1 cellular context compared by ENCODE assay signal in the genomic region with DNA sequence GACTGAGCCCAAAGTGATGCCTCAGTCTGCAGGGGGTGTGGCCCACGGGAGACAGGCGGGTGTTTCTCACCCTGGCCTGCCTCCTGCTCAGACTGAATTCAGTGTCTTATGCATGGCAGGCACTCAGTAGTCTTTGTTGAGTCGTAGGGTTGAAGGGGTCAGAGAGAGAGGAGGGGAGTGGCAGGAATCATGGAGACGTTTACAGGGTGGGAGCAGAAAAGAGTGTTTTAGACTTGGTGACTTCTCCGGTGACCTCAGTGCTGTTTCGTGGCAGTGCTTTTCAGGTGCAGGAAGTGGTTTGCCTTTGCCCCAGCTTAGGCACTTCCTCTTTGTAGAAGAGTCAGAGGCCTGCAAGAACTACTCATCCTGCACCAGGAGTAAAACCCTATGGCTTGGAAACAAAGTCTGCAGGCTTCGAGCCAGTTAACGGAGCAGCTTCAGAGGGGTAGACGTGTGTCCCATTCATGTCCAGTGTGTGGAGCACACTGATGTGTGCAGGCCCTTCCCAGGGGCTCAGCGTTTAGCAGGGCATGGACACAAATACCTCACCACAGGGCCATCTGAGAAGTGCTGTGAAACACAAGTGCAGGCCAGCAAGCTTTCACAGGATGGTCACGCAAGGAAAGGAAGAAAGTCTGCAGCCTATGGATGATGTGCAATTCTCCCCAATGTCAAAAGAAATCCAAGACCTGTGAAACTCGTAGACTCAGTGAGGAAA.
A peak's percentile ranks its signal among the peaks of the same experiment; 100 is the strongest.
TF ChIP-seq lines count a peak whose summit lies in the region.

No MANE protein-coding gene starts in this region.

TF ChIP-seq in GM12878, 131 proteins besides CTCF, POLR2A, EP300 and RAD21 (continued from another document):
- TF ChIP-seq, protein P1, sequence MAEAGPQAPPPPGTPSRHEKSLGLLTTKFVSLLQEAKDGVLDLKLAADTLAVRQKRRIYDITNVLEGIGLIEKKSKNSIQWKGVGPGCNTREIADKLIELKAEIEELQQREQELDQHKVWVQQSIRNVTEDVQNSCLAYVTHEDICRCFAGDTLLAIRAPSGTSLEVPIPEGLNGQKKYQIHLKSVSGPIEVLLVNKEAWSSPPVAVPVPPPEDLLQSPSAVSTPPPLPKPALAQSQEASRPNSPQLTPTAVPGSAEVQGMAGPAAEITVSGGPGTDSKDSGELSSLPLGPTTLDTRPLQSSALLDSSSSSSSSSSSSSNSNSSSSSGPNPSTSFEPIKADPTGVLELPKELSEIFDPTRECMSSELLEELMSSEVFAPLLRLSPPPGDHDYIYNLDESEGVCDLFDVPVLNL (IDR thresholded peaks at IDR 0.05; ENCODE audit: low read depth, low read length) = no peak
- TF ChIP-seq STAT3 (IDR thresholded peaks at IDR 0.05; ENCODE audit: low read depth, low read length) (no peak), BACH1 (IDR thresholded peaks at IDR 0.05; ENCODE audit: borderline replicate concordance) (no peak), HCFC1 (IDR thresholded peaks at IDR 0.05; ENCODE audit: low read length) (no peak), NFYA (IDR thresholded peaks at IDR 0.05; ENCODE audit: borderline replicate concordance, low read depth, low read length) (no peak), CBFB (IDR thresholded peaks at IDR 0.05; ENCODE audit: low read depth) (peak; percentile 82), ZZZ3 (IDR thresholded peaks at IDR 0.05; ENCODE audit: control insufficient read depth, insufficient read length, low read depth) (no peak), HDAC2 (IDR thresholded peaks at IDR 0.05) (no peak), PAX5 (IDR thresholded peaks at IDR 0.05; ENCODE audit: borderline replicate concordance, low read depth, low read length) (peak; percentile 45; the same call in 1 of the 2 replicates), BRCA1 (IDR thresholded peaks at IDR 0.05; ENCODE audit: low read depth, low read length) (no peak), CBX5 (IDR thresholded peaks at IDR 0.05; ENCODE audit: low read depth) (no peak), ZNF622 (IDR thresholded peaks at IDR 0.05) (no peak)
- TF ChIP-seq, protein P2, sequence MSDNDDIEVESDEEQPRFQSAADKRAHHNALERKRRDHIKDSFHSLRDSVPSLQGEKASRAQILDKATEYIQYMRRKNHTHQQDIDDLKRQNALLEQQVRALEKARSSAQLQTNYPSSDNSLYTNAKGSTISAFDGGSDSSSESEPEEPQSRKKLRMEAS (IDR thresholded peaks at IDR 0.05; ENCODE audit: low read depth, low read length) = no peak
- TF ChIP-seq, protein P3, sequence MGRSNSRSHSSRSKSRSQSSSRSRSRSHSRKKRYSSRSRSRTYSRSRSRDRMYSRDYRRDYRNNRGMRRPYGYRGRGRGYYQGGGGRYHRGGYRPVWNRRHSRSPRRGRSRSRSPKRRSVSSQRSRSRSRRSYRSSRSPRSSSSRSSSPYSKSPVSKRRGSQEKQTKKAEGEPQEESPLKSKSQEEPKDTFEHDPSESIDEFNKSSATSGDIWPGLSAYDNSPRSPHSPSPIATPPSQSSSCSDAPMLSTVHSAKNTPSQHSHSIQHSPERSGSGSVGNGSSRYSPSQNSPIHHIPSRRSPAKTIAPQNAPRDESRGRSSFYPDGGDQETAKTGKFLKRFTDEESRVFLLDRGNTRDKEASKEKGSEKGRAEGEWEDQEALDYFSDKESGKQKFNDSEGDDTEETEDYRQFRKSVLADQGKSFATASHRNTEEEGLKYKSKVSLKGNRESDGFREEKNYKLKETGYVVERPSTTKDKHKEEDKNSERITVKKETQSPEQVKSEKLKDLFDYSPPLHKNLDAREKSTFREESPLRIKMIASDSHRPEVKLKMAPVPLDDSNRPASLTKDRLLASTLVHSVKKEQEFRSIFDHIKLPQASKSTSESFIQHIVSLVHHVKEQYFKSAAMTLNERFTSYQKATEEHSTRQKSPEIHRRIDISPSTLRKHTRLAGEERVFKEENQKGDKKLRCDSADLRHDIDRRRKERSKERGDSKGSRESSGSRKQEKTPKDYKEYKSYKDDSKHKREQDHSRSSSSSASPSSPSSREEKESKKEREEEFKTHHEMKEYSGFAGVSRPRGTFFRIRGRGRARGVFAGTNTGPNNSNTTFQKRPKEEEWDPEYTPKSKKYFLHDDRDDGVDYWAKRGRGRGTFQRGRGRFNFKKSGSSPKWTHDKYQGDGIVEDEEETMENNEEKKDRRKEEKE (IDR thresholded peaks at IDR 0.05) = no peak
TF ChIP-seq in GM12878: peak in this region for 44.
